In the genomic region with DNA sequence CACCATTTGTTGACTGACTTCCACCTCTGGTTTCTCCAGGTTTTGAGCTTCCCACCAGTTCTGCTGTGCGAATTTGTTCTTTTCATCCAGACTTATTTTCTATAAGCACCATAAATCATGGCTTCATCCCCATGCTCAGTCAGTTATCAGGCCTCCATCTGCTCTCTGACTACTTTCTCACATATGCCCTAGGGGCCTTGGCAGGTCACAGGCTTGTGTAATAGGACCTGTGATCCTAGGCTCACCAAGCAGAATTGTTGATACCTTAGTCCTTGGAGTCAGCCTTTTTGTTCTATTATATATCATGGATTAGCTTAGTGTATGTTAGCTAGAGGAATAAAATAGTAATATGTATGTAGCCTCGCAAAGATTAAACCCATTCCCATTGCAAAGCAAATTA, we compare ENCODE assay signal across 22 cellular contexts.
"Had no signal": no experiment of that assay in that cellular context is flagged by ENCODE, and none has a peak within 500 bp of the region (broad histone marks: within the 10 kb centered on the region; RNA-seq: fewer than 3 reads in every experiment).

No MANE protein-coding gene starts in this region.

- H3K27ac ChIP-seq: body of pancreas, dorsolateral prefrontal cortex, epithelial cell of prostate, left lung, sigmoid colon, spleen, tibial artery had no signal

- H3K4me1 ChIP-seq: body of pancreas, left lung, sigmoid colon, spleen, tibial artery had no signal

- H3K4me3 ChIP-seq: body of pancreas, dorsolateral prefrontal cortex, left lung, sigmoid colon, spleen, tibial artery had no signal

- FAIRE-seq: colon, frontal cortex, kidney, urothelium cell line had no signal

- H3K27me3 ChIP-seq: body of pancreas, left lung, sigmoid colon, spleen, tibial artery had no signal

- H3K36me3 ChIP-seq: left lung, sigmoid colon, spleen, tibial artery had no signal

- DNase-seq: activated CD4-positive, alpha-beta memory T cell treated with anti-CD3 and anti-CD28 coated beads, Interleukin-2, amount 10 ng/mL, durations not matched to agents 7 days and 5 days; activated CD4-positive, alpha-beta T cell treated with anti-CD3 and anti-CD28 coated beads for 48 hours; activated CD4-positive, CD25-positive, alpha-beta regulatory T cell; activated CD8-positive, alpha-beta memory T cell treated with anti-CD3 and anti-CD28 coated beads, Interleukin-2, amount 10 ng/mL, durations not matched to agents 7 days and 5 days; activated naive CD8-positive, alpha-beta T cell treated with anti-CD3 and anti-CD28 coated beads, Interleukin-2, amount 10 ng/mL, durations not matched to agents 7 days and 5 days; amygdala; body of pancreas; central memory CD4-positive, alpha-beta T cell; dorsolateral prefrontal cortex; hypothalamus; kidney; left lung; occipital lobe; posterior cingulate gyrus; sigmoid colon; spleen; stimulated activated naive CD4-positive, alpha-beta T cell; tibial artery had no signal

- H3K9me3 ChIP-seq: body of pancreas, left lung, sigmoid colon, spleen, tibial artery had no signal
